15 cellular contexts compared by ENCODE assay signal in the genomic region with DNA sequence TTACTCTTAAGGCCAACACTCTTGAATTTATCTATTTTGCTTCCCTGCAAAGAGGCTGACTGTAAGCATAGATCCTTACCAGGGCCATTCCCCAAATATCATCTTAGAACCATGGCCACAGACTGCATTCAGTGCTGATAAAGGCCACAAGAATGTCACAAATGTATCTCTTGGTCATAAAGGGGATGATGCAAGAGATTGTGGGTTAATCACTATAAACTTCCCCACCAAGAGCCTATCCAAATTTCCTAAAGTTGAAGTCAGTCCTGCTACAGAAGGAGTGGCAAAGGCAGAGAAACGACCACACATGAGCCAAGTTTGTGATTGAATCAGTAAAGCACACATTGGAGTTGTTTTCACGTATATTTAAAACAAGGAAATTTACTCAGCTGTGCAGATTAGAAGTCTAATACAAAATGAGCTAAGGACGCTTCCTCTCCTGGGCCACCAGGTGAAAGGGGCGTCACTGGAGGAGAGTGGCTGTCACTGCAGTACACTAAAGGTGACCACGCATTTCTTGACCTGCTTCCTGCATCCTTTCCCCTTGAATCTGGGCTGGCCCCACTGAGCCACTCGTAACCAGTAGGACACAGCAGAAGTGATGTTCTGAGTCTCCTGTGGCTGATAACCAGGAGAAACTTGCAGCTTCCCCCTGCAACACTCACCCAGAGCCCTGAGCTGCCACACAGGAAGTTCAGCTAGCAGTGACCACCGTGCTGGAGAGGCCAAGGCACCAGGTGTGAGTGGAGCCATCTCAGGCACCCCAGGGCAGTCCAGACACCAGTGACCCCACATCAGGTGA.
DNase-seq lines count a peak whose midpoint lies in the region; ATAC-seq, FAIRE-seq and TF ChIP-seq lines count a peak whose summit lies in the region.
"Had no signal": no experiment of that assay in that cellular context is flagged by ENCODE, and none has a peak within 500 bp of the region (broad histone marks: within the 10 kb centered on the region; RNA-seq: fewer than 3 reads in every experiment).

No MANE protein-coding gene starts in this region.

- peaks cover 62% of the 10 kb centered on the region for H3K4me1 ChIP-seq in A673 (ENCODE audit: insufficient read depth, low read length, poor library complexity, severe bottlenecking)
- no peaks in the 10 kb centered on the region for H3K4me1 ChIP-seq in keratinocyte (ENCODE audit: control insufficient read depth, extremely low read depth, insufficient read depth, low read length)
- H3K4me1 ChIP-seq in adrenal gland (replicated peaks in 1 of 2), result no peaks in the 10 kb centered on the region

- no peaks in the 10 kb centered on the region for H4K20me1 ChIP-seq in keratinocyte (ENCODE audit: control insufficient read depth, extremely low read depth, insufficient read depth, low read length)

- no peaks in the 10 kb centered on the region for H3K9me3 ChIP-seq in A673 (ENCODE audit: low read depth, low read length, poor library complexity, severe bottlenecking)
- no peaks in the 10 kb centered on the region for H3K9me3 ChIP-seq in keratinocyte (ENCODE audit: control insufficient read depth, low read depth, low read length)
- H3K9me3 ChIP-seq in adrenal gland (replicated peaks in 1 of 3), result no peaks in the 10 kb centered on the region

- no peak for DNase-seq in A673 (ENCODE audit: low spot score)
- peak; percentile 63 for DNase-seq in H54 (ENCODE audit: insufficient read length, low spot score)
- DNase-seq in SW480 (ENCODE audit: low spot score), result peak; percentile 88
- peak; percentile 21 for DNase-seq in keratinocyte (ENCODE audit: low read depth, low spot score)
- DNase-seq in NCI-H2081 treated with DMSO at 0.1 percent for 48 hours (lab: John Stamatoyannopoulos, UW), result no peak
- no peak for DNase-seq in adrenal gland
- DNase-seq in activated CD4-positive, alpha-beta T cell treated with anti-CD3 and anti-CD28 coated beads for 1 hour, result no peak
- no peak for DNase-seq in left cardiac atrium
- DNase-seq: activated CD8-positive, alpha-beta memory T cell treated with anti-CD3 and anti-CD28 coated beads for 24 hours; activated naive CD8-positive, alpha-beta T cell treated with anti-CD3 and anti-CD28 coated beads, Interleukin-2, amount 50 U/mL, for 24 hours; C1 segment of cervical spinal cord; naive B cell; NCI-H1092; NCI-H774 had no signal

- H3K27ac ChIP-seq in A673 (ENCODE audit: low read depth, low read length, poor library complexity, severe bottlenecking) (peak overlapping the region; percentile 94), keratinocyte (ENCODE audit: control insufficient read depth, insufficient read depth, low read length) (no peak overlapping the region), adrenal gland (no peak overlapping the region)

- no peak overlapping the region for H3K4me3 ChIP-seq in A673 (ENCODE audit: low read depth, low read length, poor library complexity, severe bottlenecking)
- no peak overlapping the region for H3K4me3 ChIP-seq in keratinocyte (ENCODE audit: control insufficient read depth in 2 of 3, extremely low read depth in 1 of 3, insufficient read depth in 2 of 3, low read depth in 1 of 3, low read length in 3 of 3)
- no peak overlapping the region for H3K4me3 ChIP-seq in adrenal gland

- POLR2A ChIA-PET in A673 (lab: Charles Lee; ENCODE audit: low non-redundant PET), result no interaction called here

- TF ChIP-seq POLR2A in H54 (IDR thresholded peaks at IDR 0.05; ENCODE audit: low read depth, low read length) (no peak), adrenal gland (IDR thresholded peaks at IDR 0.05) (no peak)

- no peaks in the 10 kb centered on the region for H3K27me3 ChIP-seq in A673 (replicated peaks; ENCODE audit: insufficient read depth, low read depth, low read length, poor library complexity)
- H3K27me3 ChIP-seq in keratinocyte (ENCODE audit: control insufficient read depth, extremely low read depth, insufficient read depth, low read length), result no peaks in the 10 kb centered on the region
- H3K27me3 ChIP-seq in adrenal gland, result no peaks in the 10 kb centered on the region

- FAIRE-seq in H54 (lab: Jason Lieb, UNC), result no peak
- FAIRE-seq in keratinocyte (lab: Jason Lieb, UNC), result no peak

- WGBS in adrenal gland, 4 donors, result 64 to 73% (median 68%) methylated on average over 6 to 7 of the region's 7 CpGs

- H3K4me2 ChIP-seq in keratinocyte (ENCODE audit: control insufficient read depth, extremely low read depth, insufficient read depth, low read depth, low read length), result no peak overlapping the region

- no peaks in the 10 kb centered on the region for H3K79me2 ChIP-seq in keratinocyte (ENCODE audit: control insufficient read depth, insufficient read depth, low read length)

- dilution Hi-C loops in keratinocyte (cut with MboI; ENCODE audit: extremely low pct_ligation_motif_present, low sequenced_read_pairs), result no loop called here

- no peak overlapping the region for H2AFZ ChIP-seq in keratinocyte (ENCODE audit: control insufficient read depth, low read length)

- intact Hi-C loops in A673 (cut with micrococcal nuclease; ENCODE audit: unreplicated experiment) (loop anchor here (5.0 kb wide), 1 partner anchor 39 kb away; no protein-coding TSS in a partner anchor), adrenal gland (cut with DNase I) (no loop called here), left cardiac atrium (cut with DNase I) (no loop called here)

- H3K9ac ChIP-seq in keratinocyte (ENCODE audit: control insufficient read depth, extremely low read depth, insufficient read depth, low read length), result no peak overlapping the region

- no peak for ATAC-seq in left cardiac atrium
- ATAC-seq: activated naive CD8-positive, alpha-beta T cell treated with anti-CD3 and anti-CD28 coated beads, Interleukin-2, amount 50 U/mL, for 24 hours; stimulated activated memory B cell treated with anti-CD40 and anti-IgM and Interleukin-4, amounts not matched to agents 10 μg/mL and 1 μg/mL and 100 μg/mL, for 72 hours had no signal

- TF ChIP-seq CTCF in A673 (conservative IDR thresholded peaks at IDR 0.05; ENCODE audit: low read depth, low read length) (no peak), keratinocyte (optimal IDR thresholded peaks at IDR 0.05 in 1 of 3, IDR thresholded peaks at IDR 0.05 in 1 of 3, conservative IDR thresholded peaks at IDR 0.05 in 1 of 3; ENCODE audit: extremely low read depth in 1 of 3, insufficient read depth in 2 of 3, low read length in 3 of 3) (no peak), adrenal gland (IDR thresholded peaks at IDR 0.05) (no peak)

- H3K36me3 ChIP-seq in A673 (ENCODE audit: insufficient read depth, low read length, poor library complexity, severe bottlenecking) (no peaks in the 10 kb centered on the region), keratinocyte (ENCODE audit: control insufficient read depth in 2 of 2, extremely low read depth in 1 of 2, insufficient read depth in 2 of 2, low read length in 2 of 2) (no peaks in the 10 kb centered on the region), adrenal gland (replicated peaks in 1 of 2) (no peaks in the 10 kb centered on the region)

- no TSS peak for BruUV-seq in A673 (replicated peaks; lab: Mats Ljungman, UMichigan)

- CTCF ChIA-PET in A673 (lab: Charles Lee), result no interaction called here

- no peaks in the 10 kb centered on the region for H3K9me1 ChIP-seq in keratinocyte (ENCODE audit: control insufficient read depth, extremely low read depth, insufficient read depth, low read length)

Comparison
In these comparisons a context has a peak if more than half of its experiments do, and no peak if none do; other contexts are left out.
1. DNase-seq: peak in H54 (single experiment), SW480 (single experiment) and keratinocyte (single experiment); none in A673 (single experiment), NCI-H2081 treated with DMSO at 0.1 percent for 48 hours (single experiment), adrenal gland (0 of 7), activated CD4-positive, alpha-beta T cell treated with anti-CD3 and anti-CD28 coated beads for 1 hour (single experiment) and left cardiac atrium (single experiment).